Comparison of ENCODE assay signal across 8 cellular contexts in the genomic region with DNA sequence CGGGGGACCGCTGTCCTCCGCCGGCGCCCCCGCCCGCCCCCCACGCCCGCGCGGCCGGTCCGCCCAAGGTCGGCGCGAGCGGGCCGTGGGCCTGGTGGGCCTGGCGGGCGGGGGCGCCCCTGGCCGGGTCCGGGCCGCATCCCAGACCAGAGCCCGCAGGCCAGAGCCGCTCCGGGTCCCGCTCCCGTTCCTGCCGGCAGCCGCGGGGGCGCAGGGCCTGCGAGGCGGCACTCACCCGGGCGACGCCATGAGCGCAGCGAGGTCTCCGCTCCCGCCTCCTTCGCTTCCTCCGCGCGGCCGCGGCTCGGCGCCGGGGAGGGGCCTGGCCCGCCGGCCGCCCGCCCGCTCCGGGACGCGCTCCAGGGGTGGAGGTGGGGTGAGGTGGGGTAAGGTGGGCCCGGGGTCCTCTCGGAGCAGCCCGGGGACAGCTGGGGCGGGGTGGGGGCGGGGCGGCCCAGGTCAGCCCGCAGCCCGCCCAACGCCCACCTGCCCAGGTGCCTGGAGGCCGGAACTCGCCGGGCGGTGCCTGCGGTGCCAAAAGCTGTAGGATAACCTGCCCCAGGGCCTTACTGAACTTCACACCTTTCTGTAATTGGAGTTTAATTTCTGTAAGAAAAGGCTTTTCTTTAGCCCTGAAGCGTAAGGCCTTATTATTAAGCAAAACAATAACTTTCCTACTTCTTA. TPM values are rescaled to one million over a fixed set of nuclear protein-coding genes. Genes with fewer than 3 reads are reported as not detected.
DNase-seq lines count a peak whose midpoint lies in the region; ATAC-seq, FAIRE-seq and TF ChIP-seq lines count a peak whose summit lies in the region.

A gene with protein sequence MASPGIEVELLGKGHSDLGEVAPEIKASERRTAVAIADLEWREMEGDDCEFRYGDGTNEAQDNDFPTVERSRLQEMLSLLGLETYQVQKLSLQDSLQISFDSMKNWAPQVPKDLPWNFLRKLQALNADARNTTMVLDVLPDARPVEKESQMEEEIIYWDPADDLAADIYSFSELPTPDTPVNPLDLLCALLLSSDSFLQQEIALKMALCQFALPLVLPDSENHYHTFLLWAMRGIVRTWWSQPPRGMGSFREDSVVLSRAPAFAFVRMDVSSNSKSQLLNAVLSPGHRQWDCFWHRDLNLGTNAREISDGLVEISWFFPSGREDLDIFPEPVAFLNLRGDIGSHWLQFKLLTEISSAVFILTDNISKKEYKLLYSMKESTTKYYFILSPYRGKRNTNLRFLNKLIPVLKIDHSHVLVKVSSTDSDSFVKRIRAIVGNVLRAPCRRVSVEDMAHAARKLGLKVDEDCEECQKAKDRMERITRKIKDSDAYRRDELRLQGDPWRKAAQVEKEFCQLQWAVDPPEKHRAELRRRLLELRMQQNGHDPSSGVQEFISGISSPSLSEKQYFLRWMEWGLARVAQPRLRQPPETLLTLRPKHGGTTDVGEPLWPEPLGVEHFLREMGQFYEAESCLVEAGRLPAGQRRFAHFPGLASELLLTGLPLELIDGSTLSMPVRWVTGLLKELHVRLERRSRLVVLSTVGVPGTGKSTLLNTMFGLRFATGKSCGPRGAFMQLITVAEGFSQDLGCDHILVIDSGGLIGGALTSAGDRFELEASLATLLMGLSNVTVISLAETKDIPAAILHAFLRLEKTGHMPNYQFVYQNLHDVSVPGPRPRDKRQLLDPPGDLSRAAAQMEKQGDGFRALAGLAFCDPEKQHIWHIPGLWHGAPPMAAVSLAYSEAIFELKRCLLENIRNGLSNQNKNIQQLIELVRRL (minus strand): TSS at position 270 of the 684 bp plus-strand sequence. CDS start 21 bp downstream, at position 249.

- peak within 1 kb of the TSS; percentile 92 for H3K27ac Mint-ChIP-seq in activated B cell treated with CpG ODN at 0.5 μM for 24 hours

- H3K4me1 Mint-ChIP-seq in activated B cell treated with CpG ODN at 0.5 μM for 24 hours = peaks cover 22% of the 10 kb centered on the region

- ATAC-seq in GM21737 (IDR thresholded peaks at IDR 0.05; ENCODE audit: unreplicated experiment) = peak; percentile 76
- peak; percentile 90 for ATAC-seq in activated B cell treated with CpG ODN at 0.5 μM for 24 hours (ENCODE audit: low read depth)
- ATAC-seq in HG03378 (IDR thresholded peaks at IDR 0.05; ENCODE audit: unreplicated experiment) = no peak

- H2AFZ ChIP-seq in keratinocyte (ENCODE audit: control insufficient read depth, low read length) = peak within 1 kb of the TSS; percentile 71

- POLR2A ChIA-PET in activated B cell treated with CpG ODN at 0.5 μM for 24 hours (lab: Charles Lee) = interaction anchor here (1.1 to 1.7 kb wide), 2 partner anchors 20 to 37 kb away, joined by 5 to 17 read pairs; partner anchors contain the start of genes MRPS24 and UBE2D4

- H3K9me3 Mint-ChIP-seq in activated B cell treated with CpG ODN at 0.5 μM for 24 hours = no peaks in the 10 kb centered on the region

- peaks cover 3% of the 10 kb centered on the region for H3K36me3 Mint-ChIP-seq in activated B cell treated with CpG ODN at 0.5 μM for 24 hours (ENCODE audit: low read depth)

- H3K27me3 Mint-ChIP-seq in activated B cell treated with CpG ODN at 0.5 μM for 24 hours = no peaks in the 10 kb centered on the region

- TF ChIP-seq CTCF in activated B cell treated with CpG ODN at 0.5 μM for 24 hours (IDR thresholded peaks at IDR 0.05) (no peak), keratinocyte (optimal IDR thresholded peaks at IDR 0.05 in 1 of 3, IDR thresholded peaks at IDR 0.05 in 1 of 3, conservative IDR thresholded peaks at IDR 0.05 in 1 of 3; ENCODE audit: extremely low read depth in 1 of 3, insufficient read depth in 2 of 3, low read length in 3 of 3) (no peak)

- H3K9ac ChIP-seq in keratinocyte (ENCODE audit: control insufficient read depth, extremely low read depth, insufficient read depth, low read length) = peak within 1 kb of the TSS; percentile 87

- CTCF ChIA-PET in activated B cell treated with CpG ODN at 0.5 μM for 24 hours (lab: Charles Lee) = interaction anchor here (0.5 kb wide), 1 partner anchor 29 kb away, joined by 4 read pairs; no protein-coding TSS in a partner anchor

- intact Hi-C loops in activated B cell treated with CpG ODN at 0.5 μM for 24 hours (cut with micrococcal nuclease) = loop anchor here (1.0 to 5.0 kb wide), 2 partner anchors 20 to 39 kb away; partner anchors contain the start of genes MRPS24 and UBE2D4

- H3K79me2 ChIP-seq in keratinocyte (ENCODE audit: control insufficient read depth, insufficient read depth, low read length) = peaks cover 44% of the 10 kb centered on the region

- dilution Hi-C loops in keratinocyte (cut with MboI; ENCODE audit: extremely low pct_ligation_motif_present, low sequenced_read_pairs) = no loop called here

- FAIRE-seq in keratinocyte (lab: Jason Lieb, UNC) = no peak

- H3K4me1 ChIP-seq in keratinocyte (ENCODE audit: control insufficient read depth, extremely low read depth, insufficient read depth, low read length) = peaks cover 23% of the 10 kb centered on the region

- H4K20me1 ChIP-seq in keratinocyte (ENCODE audit: control insufficient read depth, extremely low read depth, insufficient read depth, low read length) = peaks cover 8% of the 10 kb centered on the region

- peak within 1 kb of the TSS; percentile 98 for H3K4me2 ChIP-seq in keratinocyte (ENCODE audit: control insufficient read depth, extremely low read depth, insufficient read depth, low read depth, low read length)

- H3K4me3 Mint-ChIP-seq in activated B cell treated with CpG ODN at 0.5 μM for 24 hours = peak within 1 kb of the TSS; percentile 94

- H3K9me1 ChIP-seq in keratinocyte (ENCODE audit: control insufficient read depth, extremely low read depth, insufficient read depth, low read length) = peaks cover 4% of the 10 kb centered on the region

- H3K9me3 ChIP-seq in keratinocyte (ENCODE audit: control insufficient read depth, low read depth, low read length) = no peaks in the 10 kb centered on the region

- peak; percentile 52 for DNase-seq in LoVo (ENCODE audit: low spot score)
- peak; percentile 64 for DNase-seq in activated B cell treated with CpG ODN at 0.5 μM for 24 hours
- DNase-seq in central memory CD4-positive, alpha-beta T cell = peak; percentile 44
- no peak for DNase-seq in keratinocyte (ENCODE audit: low read depth, low spot score)
- peak; percentile 21 to 45 (median 27) for DNase-seq in stimulated activated CD4-positive, alpha-beta T cell treated with anti-CD3 and anti-CD28 coated beads, Interleukin-12 subunit alpha, Interleukin-12 subunit beta, amount 100 ng/mL, for 48 hours (ENCODE audit: low read depth in 2 of 3, low spot score in 1 of 3)

- H3K27me3 ChIP-seq in keratinocyte (ENCODE audit: control insufficient read depth, extremely low read depth, insufficient read depth, low read length) = no peaks in the 10 kb centered on the region

- peaks cover 0 to 6% of the 10 kb centered on the region in 2 experiments for H3K36me3 ChIP-seq in keratinocyte (ENCODE audit: control insufficient read depth in 2 of 2, extremely low read depth in 1 of 2, insufficient read depth in 2 of 2, low read length in 2 of 2)

- peak within 1 kb of the TSS; percentile 87 for H3K27ac ChIP-seq in keratinocyte (ENCODE audit: control insufficient read depth, insufficient read depth, low read length)

- H3K4me3 ChIP-seq in GM08714 (ENCODE audit: low read length) (peak within 1 kb of the TSS; percentile 63), keratinocyte (ENCODE audit: control insufficient read depth in 2 of 3, extremely low read depth in 1 of 3, insufficient read depth in 2 of 3, low read depth in 1 of 3, low read length in 3 of 3) (peak within 1 kb of the TSS; percentile 67 to 87 (median 85))

RNA-seq across cellular contexts. Expression of the gene that starts here (rescaled TPM):
- 21.6 and 23.3 TPM in 2 replicates for total RNA-seq in activated B cell treated with CpG ODN at 0.5 μM for 24 hours
- 24.8 to 29.7 TPM (median 27.6 TPM) in 3 replicates for polyA plus RNA-seq in keratinocyte
- polyA plus RNA-seq in keratinocyte (2011; ENCODE audit: low read depth) = 13.4 TPM
- polyA plus RNA-seq in keratinocyte (2011; cell fraction: cytosol; rRNA removed) = 19.5 and 25.3 TPM in 2 replicates
- 55.0 and 67.8 TPM in 2 replicates for polyA plus RNA-seq in keratinocyte (2011; cell fraction: nucleus; rRNA removed)
- polyA plus RNA-seq in keratinocyte (2012; ENCODE audit: low replicate concordance) = 17.1 and 20.1 TPM in 2 replicates
- 30.4 to 41.6 TPM (median 33.8 TPM) in 3 replicates for polyA minus RNA-seq in keratinocyte
- 19.8 TPM for polyA minus RNA-seq in keratinocyte (2011; cell fraction: cytosol; rRNA and poly(A)+ RNA removed)
- 29.8 and 53.0 TPM in 2 replicates for polyA minus RNA-seq in keratinocyte (2011; cell fraction: nucleus; rRNA and poly(A)+ RNA removed)
